ENCODE assay signal across 1 cellular context in genomic region chr17:28726912-28727726, GRCh38.
A peak's percentile ranks its signal among the peaks of the same experiment; 100 is the strongest.
TF ChIP-seq lines count a peak whose summit lies in the region.

No MANE protein-coding gene starts in this region.

TF ChIP-seq in K562, 482 proteins besides CTCF, POLR2A, EP300 and RAD21 (continued from another document and continues in another):
- TF ChIP-seq ZZZ3 (IDR thresholded peaks at IDR 0.05): no peak
- no peak; the same call in 1 of the 2 replicates for TF ChIP-seq NCOA1 (IDR thresholded peaks at IDR 0.05; ENCODE audit: low read depth)
- TF ChIP-seq TRIM25 (IDR thresholded peaks at IDR 0.05; ENCODE audit: borderline replicate concordance): peak; percentile 88; the same call in 1 of the 2 replicates
- TF ChIP-seq ATF1 (CRISPR knock-in tag; IDR thresholded peaks at IDR 0.05): no peak
- peak; percentile 56 for TF ChIP-seq ATF1 (tag; IDR thresholded peaks at IDR 0.05)
- TF ChIP-seq PBX2 (CRISPR knock-in tag; IDR thresholded peaks at IDR 0.05; ENCODE audit: low read depth): no peak
- no peak for TF ChIP-seq PBX2 (tag; conservative IDR thresholded peaks at IDR 0.05; ENCODE audit: low read depth)
- no peak for TF ChIP-seq ZFP1 (CRISPR knock-in tag; IDR thresholded peaks at IDR 0.05)
- peak; percentile 72; the same call in 1 of the 2 replicates for TF ChIP-seq ZNF24 (IDR thresholded peaks at IDR 0.05)
- TF ChIP-seq NCOA2 (IDR thresholded peaks at IDR 0.05; ENCODE audit: partially characterized antibody in 2 of 2): no peak
- TF ChIP-seq HSF4 (CRISPR knock-in tag; IDR thresholded peaks at IDR 0.05; ENCODE audit: borderline replicate concordance): no peak
- no peak for TF ChIP-seq RBM39 (optimal IDR thresholded peaks at IDR 0.05; ENCODE audit: low read depth, low read length)
- TF ChIP-seq GTF2F1 (IDR thresholded peaks at IDR 0.05; ENCODE audit: low read depth, low read length): no peak
- TF ChIP-seq HIVEP1 (CRISPR knock-in tag; IDR thresholded peaks at IDR 0.05): no peak
- TF ChIP-seq CHCHD3 (CRISPR knock-in tag; IDR thresholded peaks at IDR 0.05): no peak
- no peak for TF ChIP-seq U2AF2 (optimal IDR thresholded peaks at IDR 0.05; ENCODE audit: low read depth, low read length)
- 0 out of 2 replicates have a peak, but pooled peaks have one; percentile 30 for TF ChIP-seq SAFB (IDR thresholded peaks at IDR 0.05; ENCODE audit: borderline replicate concordance, low read depth, low read length)
- peak; percentile 91; the same call in 1 of the 2 replicates for TF ChIP-seq TARDBP (IDR thresholded peaks at IDR 0.05)
- no peak for TF ChIP-seq PHF8 (IDR thresholded peaks at IDR 0.05; ENCODE audit: borderline replicate concordance, low read length)
- TF ChIP-seq ZNF253 (CRISPR knock-in tag; conservative IDR thresholded peaks at IDR 0.05): no peak
- TF ChIP-seq FOXM1 (IDR thresholded peaks at IDR 0.05; ENCODE audit: low read depth): peak; percentile 49; the same call in 1 of the 2 replicates
- TF ChIP-seq FOXM1 (CRISPR knock-in tag; IDR thresholded peaks at IDR 0.05; ENCODE audit: low read depth): peak; percentile 78; the same call in 1 of the 2 replicates
- TF ChIP-seq DMBX1 (CRISPR knock-in tag; IDR thresholded peaks at IDR 0.05; ENCODE audit: borderline replicate concordance): no peak
- TF ChIP-seq CREM (IDR thresholded peaks at IDR 0.05; ENCODE audit: low read depth): peak; percentile 77; the same call in 1 of the 2 replicates
- no peak for TF ChIP-seq ZNF407 (IDR thresholded peaks at IDR 0.05; ENCODE audit: low read depth)
- TF ChIP-seq CREB1 (IDR thresholded peaks at IDR 0.05): no peak; the same call in 1 of the 2 replicates
- TF ChIP-seq CREB1 (CRISPR knock-in tag; IDR thresholded peaks at IDR 0.05): peak; percentile 41; the same call in 1 of the 2 replicates
- TF ChIP-seq NR2F6 (CRISPR knock-in tag; IDR thresholded peaks at IDR 0.05): no peak
- TF ChIP-seq NEUROD1 (IDR thresholded peaks at IDR 0.05; ENCODE audit: borderline replicate concordance, low read depth, low read length, partially characterized antibody): no peak
- no peak for TF ChIP-seq ZC3H4 (CRISPR knock-in tag; IDR thresholded peaks at IDR 0.05; ENCODE audit: borderline replicate concordance)
- peak in 1 of 2 experiments; percentile 48; a peak in 2 of 4 replicates for TF ChIP-seq FOXK2 (conservative IDR thresholded peaks at IDR 0.05 in 1 of 2, IDR thresholded peaks at IDR 0.05 in 1 of 2; ENCODE audit: low read depth in 2 of 2)
- TF ChIP-seq ZBTB49 (CRISPR knock-in tag; IDR thresholded peaks at IDR 0.05; ENCODE audit: borderline replicate concordance): no peak
- TF ChIP-seq OTX1 (CRISPR knock-in tag; IDR thresholded peaks at IDR 0.05): no peak; the same call in 1 of the 2 replicates
- no peak for TF ChIP-seq ZNF696 (CRISPR knock-in tag; conservative IDR thresholded peaks at IDR 0.05)
- TF ChIP-seq XRCC5 (IDR thresholded peaks at IDR 0.05; ENCODE audit: low read depth, low read length): peak; percentile 88
- TF ChIP-seq LCOR (CRISPR knock-in tag; IDR thresholded peaks at IDR 0.05): peak; percentile 96
- no peak for TF ChIP-seq MAFK (IDR thresholded peaks at IDR 0.05; ENCODE audit: low read length)
- no peak for TF ChIP-seq RHOXF2B (CRISPR knock-in tag; conservative IDR thresholded peaks at IDR 0.05)
- no peak for TF ChIP-seq HEY1 (CRISPR knock-in tag; IDR thresholded peaks at IDR 0.05; ENCODE audit: borderline replicate concordance)
- TF ChIP-seq TCF7L2 (IDR thresholded peaks at IDR 0.05; ENCODE audit: low read depth, low read length): no peak
- TF ChIP-seq SFPQ (IDR thresholded peaks at IDR 0.05; ENCODE audit: low read depth, low read length): no peak
- peak in 2 of 3 experiments; percentile 59 to 60 for TF ChIP-seq YY1 (IDR thresholded peaks at IDR 0.05; ENCODE audit: borderline replicate concordance in 1 of 3, control insufficient read depth in 1 of 3, extremely low read depth in 1 of 3, insufficient read depth in 3 of 3, insufficient read length in 1 of 3, insufficient replicate concordance in 2 of 3, low read depth in 1 of 3, low read length in 2 of 3)
- TF ChIP-seq MBD1 (CRISPR knock-in tag; IDR thresholded peaks at IDR 0.05): peak; percentile 69; the same call in 1 of the 2 replicates
- TF ChIP-seq ZNF408 (CRISPR knock-in tag; IDR thresholded peaks at IDR 0.05; ENCODE audit: low read depth): no peak
- no peak for TF ChIP-seq SP2 (IDR thresholded peaks at IDR 0.05; ENCODE audit: extremely low read depth, low read depth, low read length, poor library complexity, severe bottlenecking)
- no peak for TF ChIP-seq XRCC4 (IDR thresholded peaks at IDR 0.05; ENCODE audit: extremely low read depth, insufficient read depth, insufficient read length)
